8 cellular contexts compared by ENCODE assay signal in genomic region chr2:224584768-224585204, GRCh38. TPM values are rescaled to one million over a fixed set of nuclear protein-coding genes. Genes with fewer than 3 reads are reported as not detected.
DNase-seq lines count a peak whose midpoint lies in the region; ATAC-seq and TF ChIP-seq lines count a peak whose summit lies in the region.

No MANE protein-coding gene starts in this region.

- no peak overlapping the region for H4K91ac ChIP-seq in neuronal stem cell (ENCODE audit: low read depth, low read length, poor library complexity)

- peaks cover 50% of the 10 kb centered on the region for H3K79me2 ChIP-seq in SK-N-SH (ENCODE audit: insufficient read depth)

- no peaks in the 10 kb centered on the region for H3K9me3 ChIP-seq in SK-N-SH
- H3K9me3 ChIP-seq in neuronal stem cell (replicated peaks in 1 of 2; ENCODE audit: control insufficient read depth in 2 of 2, insufficient read depth in 1 of 2, low read depth in 1 of 2, low read length in 2 of 2) = peaks cover 0 to 17% of the 10 kb centered on the region in 2 donors
- no peaks in the 10 kb centered on the region for H3K9me3 ChIP-seq in transverse colon

- intact Hi-C loops in transverse colon (cut with DNase I; ENCODE audit: low total_unique reads) = no loop called here

- no peak for TF ChIP-seq POLR2A in transverse colon (IDR thresholded peaks at IDR 0.05)

- DNase-seq in SK-N-SH (peak; percentile 82), NOMO-1 treated with DMSO at 0.1 percent for 48 hours (lab: John Stamatoyannopoulos, UW; ENCODE audit: unreplicated experiment) (peak; percentile 37), fibroblast of mammary gland (ENCODE audit: low read depth) (no peak), neuronal stem cell (ENCODE audit: low spot score) (no peak), transverse colon (peak; percentile 58)
- DNase-seq in activated T-cell treated with anti-CD3 and anti-CD28 coated beads, Interleukin-2, amount 50 U/mL, for 72 hours = peak; percentile 74

- peaks cover 44% of the 10 kb centered on the region for H3K4me1 Mint-ChIP-seq in activated T-cell treated with anti-CD3 and anti-CD28 coated beads, Interleukin-2, amount 50 U/mL, for 72 hours (ENCODE audit: low read depth)

- peak overlapping the region; percentile 43 for H4K8ac ChIP-seq in neuronal stem cell (ENCODE audit: low read depth, low read length)

- ATAC-seq in SK-N-SH treated with all-trans-retinoic acid at 6 μM for 48 hours (no peak), HG02852 (IDR thresholded peaks at IDR 0.05; ENCODE audit: unreplicated experiment) (peak; percentile 37)
- peak; percentile 42 to 55 for ATAC-seq in activated T-cell treated with anti-CD3 and anti-CD28 coated beads, Interleukin-2, amount 50 U/mL, for 72 hours (replicated peaks in 1 of 2)

- H3K27ac ChIP-seq in SK-N-SH (ENCODE audit: low read depth in 2 of 2, low read length in 1 of 2) (peak overlapping the region; percentile 71 to 92), neuronal stem cell (replicated peaks; ENCODE audit: low read length) (peak overlapping the region; percentile 90), transverse colon (peak overlapping the region; percentile 93 to 97 (median 96))

- peak overlapping the region; percentile 75 for H2BK15ac ChIP-seq in neuronal stem cell (ENCODE audit: low read length)

- no peak for TF ChIP-seq RAD21 in SK-N-SH (IDR thresholded peaks at IDR 0.05; ENCODE audit: low read length)

- WGBS in SK-N-SH (ENCODE audit: low lambda C conversion rate) = no CpG with 5 or more reads among the region's 67 CpGs
- WGBS in neuronal stem cell (ENCODE audit: extremely low coverage in 2 of 2, insufficient read length in 2 of 2, insufficient replicate concordance in 1 of 2), 2 donors = no CpG with 5 or more reads among the region's 67 CpGs
- WGBS in transverse colon (ENCODE audit: low coverage in 1 of 2), 2 donors = 1% methylated on average over 30 of the region's 67 CpGs; no CpG with 5 or more reads in 1 of the 2 donors

- H2AFZ ChIP-seq in SK-N-SH (ENCODE audit: low read depth) = no peak overlapping the region
- peak overlapping the region; percentile 88 for H2AFZ ChIP-seq in neuronal stem cell (ENCODE audit: low read length)

- peak overlapping the region; percentile 80 for H3K23ac ChIP-seq in neuronal stem cell (ENCODE audit: low read depth, low read length, poor library complexity)

- no peaks in the 10 kb centered on the region for H3K27me3 Mint-ChIP-seq in activated T-cell treated with anti-CD3 and anti-CD28 coated beads, Interleukin-2, amount 50 U/mL, for 72 hours (ENCODE audit: low read depth)

- POLR2A ChIA-PET in SK-N-SH (lab: Yijun Ruan, JAX) = interaction anchor here (1.5 kb wide), 1 partner anchor 11 kb away, joined by 3 read pairs; no protein-coding TSS in a partner anchor

- H3K27ac Mint-ChIP-seq in activated T-cell treated with anti-CD3 and anti-CD28 coated beads, Interleukin-2, amount 50 U/mL, for 72 hours = peak overlapping the region; percentile 94

- H2AK5ac ChIP-seq in neuronal stem cell (ENCODE audit: low read depth, low read length) = peak overlapping the region; percentile 96

- no peaks in the 10 kb centered on the region for H3K9me3 Mint-ChIP-seq in activated T-cell treated with anti-CD3 and anti-CD28 coated beads, Interleukin-2, amount 50 U/mL, for 72 hours

- H3K36me3 ChIP-seq in SK-N-SH (replicated peaks in 1 of 2; ENCODE audit: control insufficient read depth in 1 of 2, insufficient read depth in 2 of 2, low read length in 1 of 2) = peaks cover 0 to 6% of the 10 kb centered on the region in 2 experiments
- peaks cover 2 to 34% of the 10 kb centered on the region in 2 donors for H3K36me3 ChIP-seq in neuronal stem cell (replicated peaks in 1 of 2; ENCODE audit: control insufficient read depth in 2 of 2, insufficient read depth in 2 of 2, low read length in 2 of 2)
- no peaks in the 10 kb centered on the region for H3K36me3 ChIP-seq in transverse colon

- H3K4me1 ChIP-seq in SK-N-SH (ENCODE audit: control insufficient read depth in 1 of 2, insufficient read depth in 2 of 2, low read depth in 1 of 2, low read length in 1 of 2) (peaks cover 2 to 5% of the 10 kb centered on the region in 2 experiments; a peak in 3 of 4 replicates), neuronal stem cell (ENCODE audit: control insufficient read depth in 2 of 2, insufficient read depth in 1 of 2, low read depth in 1 of 2, low read length in 2 of 2) (peaks cover 0 to 6% of the 10 kb centered on the region in 2 donors), transverse colon (peaks cover 6 to 50% (median 29%) of the 10 kb centered on the region in 4 donors)

- H3K4me2 ChIP-seq in SK-N-SH (no peak overlapping the region; the same call in 1 of the 2 replicates), neuronal stem cell (ENCODE audit: insufficient read depth, low read length, poor library complexity, severe bottlenecking) (peak overlapping the region; percentile 25)

- no peaks in the 10 kb centered on the region for H3K79me1 ChIP-seq in neuronal stem cell (ENCODE audit: low read depth, low read length)

- peak overlapping the region; percentile 87 to 91 for H3K4me3 Mint-ChIP-seq in activated T-cell treated with anti-CD3 and anti-CD28 coated beads, Interleukin-2, amount 50 U/mL, for 72 hours

- peak overlapping the region; percentile 91 for H2BK120ac ChIP-seq in neuronal stem cell (ENCODE audit: low read depth, low read length)

- H3K27me3 ChIP-seq in SK-N-SH (ENCODE audit: insufficient read depth) (no peaks in the 10 kb centered on the region), neuronal stem cell (ENCODE audit: control insufficient read depth in 3 of 3, insufficient read depth in 3 of 3, low read depth in 1 of 3, low read length in 3 of 3) (no peaks in the 10 kb centered on the region), transverse colon (no peaks in the 10 kb centered on the region)

- no peaks in the 10 kb centered on the region for H3K9me2 ChIP-seq in SK-N-SH

- TF ChIP-seq EP300 in SK-N-SH (IDR thresholded peaks at IDR 0.05; ENCODE audit: borderline replicate concordance in 1 of 2, low read depth in 1 of 2, low read length in 1 of 2) (no peak), transverse colon (IDR thresholded peaks at IDR 0.05; ENCODE audit: low read depth) (no peak)

- peaks cover 11% of the 10 kb centered on the region for H3F3A ChIP-seq in SK-N-SH (replicated peaks; ENCODE audit: insufficient read depth)

- peak overlapping the region; percentile 89 for H3K14ac ChIP-seq in neuronal stem cell (ENCODE audit: low read length)

- in situ Hi-C loops in transverse colon (cut with MboI; ENCODE audit: low pct_ligation_motif_present in 1 of 4, low pct_unique_long_range_greater_than_20kb in 1 of 4, low sequenced_read_pairs in 3 of 4) = no loop called here

- CTCF ChIA-PET in SK-N-SH (lab: Yijun Ruan, JAX) = interaction anchor here (1.2 to 1.4 kb wide), 2 partner anchors 62 to 614 kb away, joined by 4 to 5 read pairs; no protein-coding TSS in a partner anchor

- H2BK5ac ChIP-seq in neuronal stem cell (ENCODE audit: low read length) = peak overlapping the region; percentile 99

- peaks cover 6 to 12% of the 10 kb centered on the region in 2 donors for H3K36me3 Mint-ChIP-seq in activated T-cell treated with anti-CD3 and anti-CD28 coated beads, Interleukin-2, amount 50 U/mL, for 72 hours (ENCODE audit: insufficient read depth in 2 of 2)

- H4K20me1 ChIP-seq in SK-N-SH (ENCODE audit: insufficient read depth) = peaks cover 46% of the 10 kb centered on the region

- peak overlapping the region; percentile 66 for H3K4ac ChIP-seq in neuronal stem cell (ENCODE audit: low read length)

- H3K4me3 ChIP-seq in SK-N-SH (ENCODE audit: low read depth in 2 of 2, low read length in 1 of 2) (peak overlapping the region; percentile 83 to 91), fibroblast of mammary gland (ENCODE audit: control insufficient read depth, low read depth, low read length) (peak overlapping the region; percentile 58), neuronal stem cell (ENCODE audit: low read length in 2 of 2) (peak overlapping the region; percentile 95 to 98), transverse colon (peak overlapping the region; percentile 80 to 92 (median 85))

- peak overlapping the region; percentile 100 for H3K18ac ChIP-seq in neuronal stem cell (ENCODE audit: low read length)

- H2BK12ac ChIP-seq in neuronal stem cell (ENCODE audit: low read length) = no peak overlapping the region

- peak overlapping the region; percentile 86; the same call in 1 of the 2 replicates for H3K9ac ChIP-seq in SK-N-SH
- peak overlapping the region; percentile 98 for H3K9ac ChIP-seq in neuronal stem cell (ENCODE audit: low read depth, low read length, poor library complexity)

- TF ChIP-seq CTCF in SK-N-SH (IDR thresholded peaks at IDR 0.05) (no peak), fibroblast of mammary gland (conservative IDR thresholded peaks at IDR 0.05; ENCODE audit: control insufficient read depth, insufficient read depth, low read depth, low read length) (no peak), transverse colon (IDR thresholded peaks at IDR 0.05) (no peak)

TF ChIP-seq in SK-N-SH, 30 proteins besides CTCF, POLR2A, EP300 and RAD21 (continues in another document):
- TF ChIP-seq GATA2 (CRISPR knock-in tag; IDR thresholded peaks at IDR 0.05) = no peak

TF ChIP-seq in SK-N-SH treated with all-trans-retinoic acid at 6 μM for 48 hours, 23 proteins besides CTCF, POLR2A, EP300 and RAD21:
- TF ChIP-seq ZC3H10 (CRISPR knock-in tag; IDR thresholded peaks at IDR 0.05) (no peak), PPARA (CRISPR knock-in tag; IDR thresholded peaks at IDR 0.05; ENCODE audit: borderline replicate concordance) (no peak), OSR1 (CRISPR knock-in tag; IDR thresholded peaks at IDR 0.05) (no peak), ZNF8 (CRISPR knock-in tag; IDR thresholded peaks at IDR 0.05) (no peak), RARB (CRISPR knock-in tag; IDR thresholded peaks at IDR 0.05) (no peak), ZFP3 (CRISPR knock-in tag; IDR thresholded peaks at IDR 0.05) (no peak), GLIS3 (CRISPR knock-in tag; IDR thresholded peaks at IDR 0.05) (no peak)

RNA-seq across cellular contexts. Expression of gene CUL3, which starts 0.4 kb away (rescaled TPM):
- polyA plus RNA-seq in SK-N-SH (2012; rRNA removed) = 17.0 and 17.3 TPM in 2 replicates
- 27.3 and 34.3 TPM in 2 replicates for polyA plus RNA-seq in SK-N-SH (2012; cell fraction: cytosol; rRNA removed)
- 10.8 and 34.5 TPM in 2 replicates for polyA plus RNA-seq in SK-N-SH (2012; cell fraction: nucleus; rRNA removed)
- 10 to 100 TPM; 61.4 to 68.5 TPM for total RNA-seq in activated T-cell treated with anti-CD3 and anti-CD28 coated beads, Interleukin-2, amount 50 U/mL, for 72 hours
- polyA plus RNA-seq in neuronal stem cell (2013, experiment 1 of 2) = 101 TPM
- 101 TPM for polyA plus RNA-seq in neuronal stem cell (2013, experiment 2 of 2)
- total RNA-seq in transverse colon = 100 to 1,000 TPM in 1 of 4 donors, 10 to 100 TPM in 3; 18.5 to 104 (median 57.9) TPM

Comparison
In these comparisons a context has a peak if more than half of its experiments do, and no peak if none do; other contexts are left out.
1. DNase-seq: peak in SK-N-SH (single experiment), NOMO-1 treated with DMSO at 0.1 percent for 48 hours (single experiment), activated T-cell treated with anti-CD3 and anti-CD28 coated beads, Interleukin-2, amount 50 U/mL, for 72 hours (2 of 2) and transverse colon (single experiment); none in fibroblast of mammary gland (single experiment) and neuronal stem cell (single experiment).
2. Peak in every context shown above with its lines, with median percentiles within 50 percentile points of each other: H3K27ac ChIP-seq and H3K4me3 ChIP-seq.